ENCODE assay signal across 9 cellular contexts in genomic region chr12:25054783-25055144, GRCh38.
DNase-seq lines count a peak whose midpoint lies in the region; ATAC-seq, FAIRE-seq and TF ChIP-seq lines count a peak whose summit lies in the region.
"Had no signal": no experiment of that assay in that cellular context is flagged by ENCODE, and none has a peak within 500 bp of the region (broad histone marks: within the 10 kb centered on the region; RNA-seq: fewer than 3 reads in every experiment).

No MANE protein-coding gene starts in this region.

- H3K4me2 ChIP-seq in K562 (ENCODE audit: insufficient read depth, low read length): no peak overlapping the region

- FAIRE-seq in K562 (lab: Jason Lieb, UNC): peak; percentile 56

- TF ChIP-seq CTCF in GM12875 (IDR thresholded peaks at IDR 0.05; ENCODE audit: borderline replicate concordance, insufficient read depth, low read depth, low read length): no peak
- TF ChIP-seq CTCF in K562 (IDR thresholded peaks at IDR 0.05 in 2 of 3, conservative IDR thresholded peaks at IDR 0.05 in 1 of 3; ENCODE audit: insufficient read depth in 2 of 3, low read depth in 1 of 3, low read length in 3 of 3): no peak

- TF ChIP-seq POLR2A in K562 (conservative IDR thresholded peaks at IDR 0.05): no peak

- ATAC-seq in K562 (no peak), aorta (ENCODE audit: low FRiP score) (no peak)

- DNase-seq in T-helper 22 cell (ENCODE audit: low read depth): peak; percentile 12
- peak in 1 of 4 experiments; percentile 23 for DNase-seq in K562 (ENCODE audit: extremely low read depth in 1 of 4, low spot score in 3 of 4)
- DNase-seq in stimulated activated CD4-positive, alpha-beta T cell treated with anti-CD3 and anti-CD28 coated beads, Interleukin-1b, Interleukin-23, amount 100 ng/mL, for 24 hours (ENCODE audit: low read depth in 4 of 4, low spot score in 1 of 4): peak; percentile 10 to 43 (median 28)
- no peak for DNase-seq in AG08396 (ENCODE audit: low spot score)
- no peak for DNase-seq in aorta
- no peak for DNase-seq in DMS153 (lab: John Stamatoyannopoulos, UW)
- DNase-seq in germinal center (ENCODE audit: low spot score): no peak

- no peak overlapping the region for H3K9ac ChIP-seq in K562 (ENCODE audit: insufficient read depth in 1 of 2, low read depth in 2 of 2, low read length in 2 of 2)

- H3K4me3 ChIP-seq in GM12875 (ENCODE audit: low read depth, low read length): peak overlapping the region; percentile 46
- no peak overlapping the region for H3K4me3 ChIP-seq in K562
- H3K4me3 ChIP-seq in aorta (ENCODE audit: low read length in 2 of 2): no peak overlapping the region
- H3K4me3 ChIP-seq: SJSA1 had no signal

- CTCF ChIA-PET in K562 (lab: Yijun Ruan, JAX; ENCODE audit: low intra/inter-chr PET ratio): no interaction called here

- H3K36me3 ChIP-seq in K562 (ENCODE audit: control insufficient read depth, insufficient read depth, low read length): no peaks in the 10 kb centered on the region
- no peaks in the 10 kb centered on the region for H3K36me3 ChIP-seq in aorta (ENCODE audit: control insufficient read depth in 1 of 2, insufficient read depth in 2 of 2, low read length in 1 of 2)
- H3K36me3 ChIP-seq: SJSA1 had no signal

- 2% methylated on average over 5 of the region's 5 CpGs for WGBS in K562 (ENCODE audit: insufficient coverage, low coverage, missing lambda C conversion rate)
- WGBS in aorta, 2 donors: 90 to 92% methylated on average over 5 of the region's 5 CpGs

- POLR2A ChIA-PET in K562 (lab: Yijun Ruan, JAX): no interaction called here

- no peaks in the 10 kb centered on the region for H3K9me1 ChIP-seq in K562 (ENCODE audit: control insufficient read depth, insufficient read depth, low read length)

- no peaks in the 10 kb centered on the region for H4K20me1 ChIP-seq in K562 (replicated peaks; ENCODE audit: control insufficient read depth, insufficient read depth, low read length)

- in situ Hi-C loops in K562 (cut with MboI): no loop called here

- no peak for TF ChIP-seq RAD21 in K562 (CRISPR knock-in tag; conservative IDR thresholded peaks at IDR 0.05 in 1 of 2, IDR thresholded peaks at IDR 0.05 in 1 of 2)

- intact Hi-C loops in K562 (cut with micrococcal nuclease) (loop anchor here (10.0 kb wide), 1 partner anchor 60 kb away; no protein-coding TSS in a partner anchor), aorta (cut with DNase I) (no loop called here)

- H2AFZ ChIP-seq in K562 (ENCODE audit: low read depth, low read length): no peak overlapping the region

- H3K4me1 ChIP-seq in K562 (replicated peaks in 1 of 2; ENCODE audit: control insufficient read depth in 2 of 2, insufficient read depth in 2 of 2, low read length in 2 of 2) (no peaks in the 10 kb centered on the region; a peak in 2 of 5 replicates), aorta (ENCODE audit: control insufficient read depth in 1 of 2, insufficient read depth in 2 of 2, low read length in 2 of 2) (no peaks in the 10 kb centered on the region)
- H3K4me1 ChIP-seq: SJSA1 had no signal

- BruUV-seq in K562 (replicated peaks; lab: Mats Ljungman, UMichigan): no TSS peak

- H3K79me2 ChIP-seq in K562 (ENCODE audit: control insufficient read depth, insufficient read depth, low read length): no peaks in the 10 kb centered on the region

- H3K27me3 ChIP-seq in K562 (ENCODE audit: control insufficient read depth in 2 of 2, insufficient read depth in 2 of 2, low read length in 2 of 2) (peaks cover 3 to 4% of the 10 kb centered on the region in 2 experiments; a peak in 2 of 5 replicates), aorta (ENCODE audit: control insufficient read depth in 1 of 2, insufficient read depth in 2 of 2, low read length in 1 of 2) (no peaks in the 10 kb centered on the region)
- H3K27me3 ChIP-seq: SJSA1 had no signal

- H3K9me3 ChIP-seq in K562 (replicated peaks; ENCODE audit: control insufficient read depth, insufficient read depth, low read depth, low read length) (no peaks in the 10 kb centered on the region), aorta (ENCODE audit: control insufficient read depth, low read length) (no peaks in the 10 kb centered on the region)
- H3K9me3 ChIP-seq: SJSA1 had no signal

- no peak overlapping the region for H3K27ac ChIP-seq in K562 (ENCODE audit: extremely low read depth, low read depth, low read length)
- no peak overlapping the region for H3K27ac ChIP-seq in aorta (ENCODE audit: low read depth in 1 of 2, low read length in 2 of 2)
- H3K27ac ChIP-seq: SJSA1 had no signal

- no peak for TF ChIP-seq EP300 in K562 (IDR thresholded peaks at IDR 0.05; ENCODE audit: low read length)

TF ChIP-seq in K562, 482 proteins besides CTCF, POLR2A, EP300 and RAD21:
- TF ChIP-seq ZNF398 (CRISPR knock-in tag; IDR thresholded peaks at IDR 0.05): no peak
- TF ChIP-seq ZNF76 (CRISPR knock-in tag; IDR thresholded peaks at IDR 0.05; ENCODE audit: borderline replicate concordance): no peak
- no peak for TF ChIP-seq BMI1 (IDR thresholded peaks at IDR 0.05; ENCODE audit: low read length)
- TF ChIP-seq CEBPG (CRISPR knock-in tag; IDR thresholded peaks at IDR 0.05): no peak
- TF ChIP-seq CEBPG (tag; conservative IDR thresholded peaks at IDR 0.05 in 1 of 2, IDR thresholded peaks at IDR 0.05 in 1 of 2): 0 out of 4 replicates have a peak, but pooled peaks of 1 of the 2 experiments have one; percentile 7

Comparison
In these comparisons a context has a peak if more than half of its experiments do, and no peak if none do; other contexts are left out.
1. DNase-seq: peak in T-helper 22 cell (single experiment) and stimulated activated CD4-positive, alpha-beta T cell treated with anti-CD3 and anti-CD28 coated beads, Interleukin-1b, Interleukin-23, amount 100 ng/mL, for 24 hours (4 of 4); none in AG08396 (single experiment), aorta (0 of 2), DMS153 (single experiment) and germinal center (single experiment).